In the genomic region with DNA sequence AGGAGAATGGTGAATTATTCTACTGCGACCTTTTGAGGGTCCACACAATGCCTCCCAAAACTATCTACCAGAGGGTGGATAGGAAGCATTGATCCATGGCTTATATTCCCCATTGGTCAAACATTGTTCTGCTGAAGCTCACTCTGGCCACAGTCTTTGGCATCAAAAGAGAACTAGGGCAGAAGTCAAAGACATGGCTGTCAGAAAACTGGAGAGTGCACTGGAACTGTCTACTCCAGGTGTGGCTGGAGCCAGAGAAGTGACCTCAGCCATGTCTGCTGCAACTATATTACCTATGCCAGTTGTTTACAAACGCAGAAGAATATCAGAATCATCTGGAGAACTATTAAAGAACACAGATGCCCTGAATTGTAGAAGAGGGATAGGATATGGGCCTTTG, we compare ENCODE assay signal across 8 cellular contexts.
"Had no signal": no experiment of that assay in that cellular context is flagged by ENCODE, and none has a peak within 500 bp of the region (broad histone marks: within the 10 kb centered on the region; RNA-seq: fewer than 3 reads in every experiment).

No MANE protein-coding gene starts in this region.

- ATAC-seq: GM12878 had no signal

- DNase-seq: GDM1, GF-D8 had no signal

- FAIRE-seq: G401.6, GM12878, GM12891, GM12892, GM18507, GM19239 had no signal

- H3K4me3 ChIP-seq: GM12878 had no signal
